Comparison of ENCODE assay signal across 9 cellular contexts in genomic region chr7:34320412-34320811, GRCh38.
"Had no signal": no experiment of that assay in that cellular context is flagged by ENCODE, and none has a peak within 500 bp of the region (broad histone marks: within the 10 kb centered on the region; RNA-seq: fewer than 3 reads in every experiment).

No MANE protein-coding gene starts in this region.

- H3K9me3 ChIP-seq: esophagus squamous epithelium, ovary, sigmoid colon, stomach, testis, upper lobe of left lung had no signal

- H3K27ac ChIP-seq: esophagus squamous epithelium, neural progenitor cell, ovary, sigmoid colon, stomach, testis, upper lobe of left lung had no signal

- H3K4me1 ChIP-seq: neural progenitor cell, testis had no signal

- H3K27me3 ChIP-seq: neural progenitor cell, ovary, sigmoid colon, testis, upper lobe of left lung had no signal

- H3K36me3 ChIP-seq: esophagus squamous epithelium, neural progenitor cell, ovary, sigmoid colon, stomach, upper lobe of left lung had no signal

- H3K4me3 ChIP-seq: lung, ovary, upper lobe of left lung had no signal

- DNase-seq: activated CD4-positive, CD25-positive, alpha-beta regulatory T cell; esophagus squamous epithelium; sigmoid colon had no signal
